In genomic region chr12:114006482-114007425, GRCh38 we compare ENCODE assay signal across 12 cellular contexts.
"Had no signal": no experiment of that assay in that cellular context is flagged by ENCODE, and none has a peak within 500 bp of the region (broad histone marks: within the 10 kb centered on the region; RNA-seq: fewer than 3 reads in every experiment).

No MANE protein-coding gene starts in this region.

- H3K36me3 ChIP-seq: breast epithelium, WERI-Rb-1 had no signal

- DNase-seq: activated CD4-positive, alpha-beta T cell treated with anti-CD3 and anti-CD28 coated beads for 48 hours; activated CD8-positive, alpha-beta memory T cell treated with anti-CD3 and anti-CD28 coated beads, Interleukin-2, amount 50 U/mL, for 48 hours; activated CD8-positive, alpha-beta T cell treated with anti-CD3 and anti-CD28 coated beads, Interleukin-2, amount 10 ng/mL, durations not matched to agents 7 days and 5 days; aorta; dermis blood vessel endothelial cell; erythroblast; kidney; left ventricle myocardium superior; mesenchymal stem cell; WERI-Rb-1 had no signal

- H3K4me1 ChIP-seq: breast epithelium had no signal

- H3K9me3 ChIP-seq: breast epithelium had no signal

- ATAC-seq: activated CD8-positive, alpha-beta T cell treated with anti-CD3 and anti-CD28 coated beads, Interleukin-2, amount 10 ng/mL, durations not matched to agents 7 days and 5 days; left ventricle myocardium superior had no signal

- FAIRE-seq: kidney had no signal

- H3K4me3 ChIP-seq: breast epithelium, skin epidermis had no signal

- H3K27ac ChIP-seq: breast epithelium, skin epidermis, WERI-Rb-1 had no signal
